In the genomic region with DNA sequence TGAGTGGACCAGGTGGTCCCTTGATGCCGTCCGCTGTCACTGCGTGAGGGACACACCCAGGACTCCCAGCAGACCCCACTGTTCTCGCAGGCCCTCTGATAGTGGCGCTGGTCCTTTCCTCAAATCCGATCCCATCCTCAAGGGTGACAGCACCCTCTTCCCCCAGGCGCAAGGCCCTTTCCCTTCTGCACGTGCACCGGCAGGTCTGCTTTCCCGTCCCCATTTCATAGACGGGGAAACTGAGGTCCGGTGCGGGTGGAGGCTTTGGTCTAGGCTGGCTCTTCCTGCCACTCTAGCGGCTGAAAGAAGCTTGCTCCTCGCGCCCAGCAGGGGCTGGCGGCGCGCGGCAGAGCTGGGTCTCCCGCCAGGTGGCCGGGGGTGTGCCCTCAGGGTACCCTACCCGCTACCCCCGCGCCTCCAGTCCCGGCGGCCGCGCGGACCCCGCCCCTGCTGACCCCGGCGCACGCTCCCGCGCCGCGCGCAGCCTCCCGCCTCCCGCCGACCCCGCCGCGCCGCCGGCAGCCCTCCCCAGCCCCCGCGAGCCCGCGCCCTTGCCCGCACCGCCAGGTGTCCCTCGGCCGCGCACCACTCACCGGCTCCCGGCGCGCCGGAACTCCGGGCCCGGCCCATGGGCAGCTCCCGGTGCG, we compare ENCODE assay signal across 8 cellular contexts. TPM values are rescaled to one million over a fixed set of nuclear protein-coding genes. Genes with fewer than 3 reads are reported as not detected.
DNase-seq lines count a peak whose midpoint lies in the region; ATAC-seq and TF ChIP-seq lines count a peak whose summit lies in the region.

No MANE protein-coding gene starts in this region.

- CTCF ChIA-PET in PC-3 (lab: Charles Lee), result interaction anchor here (0.6 kb wide), 1 partner anchor 79 kb away, joined by 3 read pairs; no protein-coding TSS in a partner anchor

- H3K4me3 ChIP-seq in PC-3 (ENCODE audit: low read length), result peak overlapping the region; percentile 58

- intact Hi-C loops in PC-3 (cut with micrococcal nuclease), result loop anchor here (5.0 kb wide), 1 partner anchor 81 kb away; no protein-coding TSS in a partner anchor

- DNase-seq in COLO668 (lab: John Stamatoyannopoulos, UW; ENCODE audit: unreplicated experiment), result peak; percentile 36
- peak; percentile 6 for DNase-seq in PC-3
- DNase-seq in dermis blood vessel endothelial cell, result peak; percentile 29
- peak in 1 of 10 donors; percentile 6 for DNase-seq in naive thymus-derived CD8-positive, alpha-beta T cell
- DNase-seq in NCI-H2029 (lab: John Stamatoyannopoulos, UW), result no peak

- H3K4me1 ChIP-seq in PC-3 (ENCODE audit: insufficient read depth, low read length), result peaks cover 11% of the 10 kb centered on the region

- peaks cover 20 to 63% (median 43%) of the 10 kb centered on the region in 5 donors for H3K27me3 Mint-ChIP-seq in naive thymus-derived CD8-positive, alpha-beta T cell

- no peaks in the 10 kb centered on the region for H3K9me2 ChIP-seq in PC-3 (replicated peaks; ENCODE audit: low read length)

- peak overlapping the region; percentile 44 to 82 (median 68) for H3K4me3 Mint-ChIP-seq in naive thymus-derived CD8-positive, alpha-beta T cell

- no peaks in the 10 kb centered on the region for H3K79me2 ChIP-seq in PC-3 (ENCODE audit: low read length)

- peaks cover 0 to 2% (median 0%) of the 10 kb centered on the region in 3 donors for H3K36me3 Mint-ChIP-seq in naive thymus-derived CD8-positive, alpha-beta T cell

- no peaks in the 10 kb centered on the region for H4K20me1 ChIP-seq in PC-3 (ENCODE audit: low read length)

- H3K9me3 ChIP-seq in PC-3 (ENCODE audit: low read length), result no peaks in the 10 kb centered on the region

- no peak overlapping the region for H3K9ac ChIP-seq in PC-3 (ENCODE audit: low read length)

- no peak overlapping the region for H3K27ac ChIP-seq in PC-3 (ENCODE audit: low read length)

- H2AFZ ChIP-seq in PC-3 (ENCODE audit: low read length), result peak overlapping the region; percentile 57

- H3K4me2 ChIP-seq in PC-3 (ENCODE audit: low read length), result peak overlapping the region; percentile 73

- no peaks in the 10 kb centered on the region for H3F3A ChIP-seq in PC-3 (ENCODE audit: low read length, unreplicated experiment)

- H3K27me3 ChIP-seq in PC-3 (ENCODE audit: low read length), result no peaks in the 10 kb centered on the region

- POLR2A ChIA-PET in PC-3 (lab: Charles Lee; ENCODE audit: unreplicated experiment), result no interaction called here
- POLR2A ChIA-PET in naive thymus-derived CD8-positive, alpha-beta T cell (lab: Charles Lee), result no interaction called here

- BruUV-seq in PC-3 (replicated peaks; lab: Mats Ljungman, UMichigan), result no TSS peak

- H3K27ac Mint-ChIP-seq in naive thymus-derived CD8-positive, alpha-beta T cell, result no peak overlapping the region

- H3K36me3 ChIP-seq in PC-3 (ENCODE audit: low read depth, low read length), result no peaks in the 10 kb centered on the region

- peak; percentile 24 for ATAC-seq in GM21515 (IDR thresholded peaks at IDR 0.05; ENCODE audit: unreplicated experiment)
- ATAC-seq in PC-3, result peak; percentile 41
- ATAC-seq in naive thymus-derived CD8-positive, alpha-beta T cell, result peak; percentile 48
- no peak for ATAC-seq in GM21367 (IDR thresholded peaks at IDR 0.05; ENCODE audit: unreplicated experiment)
- no peak for ATAC-seq in HG03520 (IDR thresholded peaks at IDR 0.05; ENCODE audit: unreplicated experiment)

- peaks cover 5 to 10% (median 8%) of the 10 kb centered on the region in 4 donors for H3K4me1 Mint-ChIP-seq in naive thymus-derived CD8-positive, alpha-beta T cell

- TF ChIP-seq CTCF in PC-3 (conservative IDR thresholded peaks at IDR 0.05; ENCODE audit: low read depth, low read length), result no peak

- H3K9me3 Mint-ChIP-seq in naive thymus-derived CD8-positive, alpha-beta T cell, result peaks cover 0 to 6% (median 0%) of the 10 kb centered on the region in 9 donors

RNA-seq across cellular contexts. Expression of gene RASGEF1C, which starts 0.5 kb away (rescaled TPM):
- total RNA-seq in PC-3 (2014; rRNA removed) (0.29 TPM in 1 of 2 replicates, not detected in the other), dermis blood vessel endothelial cell (not detected in 2 replicates)
- not detected for total RNA-seq in naive thymus-derived CD8-positive, alpha-beta T cell
- polyA plus RNA-seq in naive thymus-derived CD8-positive, alpha-beta T cell, result not detected

Comparison
In these comparisons a context has a peak if more than half of its experiments do, and no peak if none do; other contexts are left out.
1. ATAC-seq: peak in GM21515 (single experiment), PC-3 (single experiment) and naive thymus-derived CD8-positive, alpha-beta T cell (2 of 2); none in GM21367 (single experiment) and HG03520 (single experiment).